Comparison of ENCODE assay signal across 39 cellular contexts in the genomic region with DNA sequence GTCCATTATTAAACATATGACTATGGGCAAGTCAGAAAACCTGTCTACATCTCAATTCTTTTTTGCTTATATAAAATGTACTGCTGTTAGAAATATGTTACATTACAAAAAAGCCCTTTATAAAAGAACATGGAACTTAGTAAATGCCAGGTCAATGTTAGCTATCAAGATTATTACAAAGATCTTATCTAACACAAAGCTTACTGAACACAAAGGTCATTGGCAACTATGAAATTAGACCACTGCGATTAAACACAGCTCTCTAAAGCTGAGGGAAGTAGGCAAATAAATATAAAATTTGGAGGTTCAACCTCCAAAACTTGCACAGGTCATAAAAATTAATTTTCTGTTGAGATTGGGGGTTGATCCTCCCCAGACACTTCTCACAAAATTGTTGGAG.
"Had no signal": no experiment of that assay in that cellular context is flagged by ENCODE, and none has a peak within 500 bp of the region (broad histone marks: within the 10 kb centered on the region; RNA-seq: fewer than 3 reads in every experiment).

No MANE protein-coding gene starts in this region.

- H3K27me3 ChIP-seq: adrenal gland, ascending aorta, body of pancreas, brain microvascular endothelial cell, breast epithelium, cardiac muscle cell had no signal

- H3K4me3 Mint-ChIP-seq: activated naive CD4-positive, alpha-beta T cell treated with anti-CD3 and anti-CD28 coated beads for 36 hours; activated naive CD4-positive, alpha-beta T cell treated with anti-CD3 and anti-CD28 coated beads, Interleukin-2, amount 10 ng/mL, durations not matched to agents 7 days and 5 days; activated naive CD4-positive, alpha-beta T cell treated with anti-CD3 and anti-CD28 coated beads, Interleukin-2, amount 50 U/mL, for 24 hours; activated naive CD8-positive, alpha-beta T cell; activated naive CD8-positive, alpha-beta T cell treated with anti-CD3 and anti-CD28 coated beads for 36 hours; activated naive CD8-positive, alpha-beta T cell treated with anti-CD3 and anti-CD28 coated beads, Interleukin-2, amount 10 ng/mL, durations not matched to agents 7 days and 5 days; activated naive CD8-positive, alpha-beta T cell treated with anti-CD3 and anti-CD28 coated beads, Interleukin-2, amount 50 U/mL, for 24 hours; activated T-cell treated with anti-CD3 and anti-CD28 coated beads, Interleukin-2, amount 50 U/mL, for 24 hours; activated T-cell treated with anti-CD3 and anti-CD28 coated beads, Interleukin-2, amount 50 U/mL, for 4 hours; activated T-cell treated with anti-CD3 and anti-CD28 coated beads, Interleukin-2, amount 50 U/mL, for 72 hours; activated T-helper 1 cell treated with anti-CD3 and anti-CD28 coated beads, Interleukin-12 subunit alpha, Interleukin-12 subunit beta, Interleukin-2, Interleukin-4 antibody, amounts not matched to agents 30 ng/mL and 10 ng/mL and 1 ng/mL, durations not matched to agents 14 hours and 24 hours and 36 hours; activated T-helper 17 cell treated with anti-CD3 and anti-CD28 coated beads, Interleukin-2, amount 50 U/mL, for 72 hours; brain; central memory CD8-positive, alpha-beta T cell had no signal

- H3K4me3 ChIP-seq: adrenal gland, ascending aorta, body of pancreas, breast epithelium, cardiac muscle cell had no signal

- H3K4me1 Mint-ChIP-seq: activated naive CD4-positive, alpha-beta T cell treated with anti-CD3 and anti-CD28 coated beads, Interleukin-2, amount 10 ng/mL, durations not matched to agents 7 days and 5 days; activated naive CD4-positive, alpha-beta T cell treated with anti-CD3 and anti-CD28 coated beads, Interleukin-2, amount 50 U/mL, for 24 hours; activated naive CD8-positive, alpha-beta T cell treated with anti-CD3 and anti-CD28 coated beads for 36 hours; activated naive CD8-positive, alpha-beta T cell treated with anti-CD3 and anti-CD28 coated beads, Interleukin-2, amount 10 ng/mL, durations not matched to agents 7 days and 5 days; activated naive CD8-positive, alpha-beta T cell treated with anti-CD3 and anti-CD28 coated beads, Interleukin-2, amount 50 U/mL, for 24 hours; activated T-helper 17 cell treated with anti-CD3 and anti-CD28 coated beads, Interleukin-2, amount 50 U/mL, for 72 hours; central memory CD8-positive, alpha-beta T cell had no signal

- H3K9me3 ChIP-seq: adrenal gland, ascending aorta, body of pancreas, breast epithelium had no signal

- H3K36me3 ChIP-seq: adrenal gland, ascending aorta, brain microvascular endothelial cell, breast epithelium, cardiac muscle cell had no signal

- H3K9me3 Mint-ChIP-seq: activated naive CD4-positive, alpha-beta T cell treated with anti-CD3 and anti-CD28 coated beads for 36 hours; activated naive CD4-positive, alpha-beta T cell treated with anti-CD3 and anti-CD28 coated beads, Interleukin-2, amount 50 U/mL, for 24 hours; activated naive CD8-positive, alpha-beta T cell treated with anti-CD3 and anti-CD28 coated beads for 36 hours; activated naive CD8-positive, alpha-beta T cell treated with anti-CD3 and anti-CD28 coated beads, Interleukin-2, amount 10 ng/mL, durations not matched to agents 7 days and 5 days; activated naive CD8-positive, alpha-beta T cell treated with anti-CD3 and anti-CD28 coated beads, Interleukin-2, amount 50 U/mL, for 24 hours; activated T-helper 1 cell treated with anti-CD3 and anti-CD28 coated beads, Interleukin-12 subunit alpha, Interleukin-12 subunit beta, Interleukin-2, Interleukin-4 antibody, amounts not matched to agents 30 ng/mL and 10 ng/mL and 1 ng/mL, durations not matched to agents 14 hours and 24 hours and 36 hours; activated T-helper 17 cell treated with anti-CD3 and anti-CD28 coated beads, Interleukin-2, amount 50 U/mL, for 72 hours; brain had no signal

- H3K27ac Mint-ChIP-seq: activated naive CD4-positive, alpha-beta T cell treated with anti-CD3 and anti-CD28 coated beads for 36 hours; activated naive CD4-positive, alpha-beta T cell treated with anti-CD3 and anti-CD28 coated beads, Interleukin-2, amount 10 ng/mL, durations not matched to agents 7 days and 5 days; activated naive CD4-positive, alpha-beta T cell treated with anti-CD3 and anti-CD28 coated beads, Interleukin-2, amount 50 U/mL, for 24 hours; activated naive CD4-positive, alpha-beta T cell treated with anti-CD3 and anti-CD28 coated beads, Interleukin-2, amount 50 U/mL, for 72 hours; activated naive CD8-positive, alpha-beta T cell; activated naive CD8-positive, alpha-beta T cell treated with anti-CD3 and anti-CD28 coated beads for 36 hours; activated naive CD8-positive, alpha-beta T cell treated with anti-CD3 and anti-CD28 coated beads, Interleukin-2, amount 10 ng/mL, durations not matched to agents 7 days and 5 days; activated naive CD8-positive, alpha-beta T cell treated with anti-CD3 and anti-CD28 coated beads, Interleukin-2, amount 50 U/mL, for 24 hours; activated T-cell treated with anti-CD3 and anti-CD28 coated beads, Interleukin-2, amount 50 U/mL, for 24 hours; activated T-cell treated with anti-CD3 and anti-CD28 coated beads, Interleukin-2, amount 50 U/mL, for 72 hours; activated T-helper 1 cell treated with anti-CD3 and anti-CD28 coated beads, Interleukin-12 subunit alpha, Interleukin-12 subunit beta, Interleukin-2, Interleukin-4 antibody, amounts not matched to agents 30 ng/mL and 10 ng/mL and 1 ng/mL, durations not matched to agents 14 hours and 24 hours and 36 hours; activated T-helper 17 cell treated with anti-CD3 and anti-CD28 coated beads, Interleukin-2, amount 50 U/mL, for 72 hours; activated T-helper 2 cell treated with anti-CD3 and anti-CD28 coated beads, Interferon-gamma antibody, Interleukin-2, Interleukin-4, amounts not matched to agents 10 μg/mL and 5 μg/mL and 100 μg/mL, durations not matched to agents 14 hours and 24 hours and 36 hours had no signal

- ATAC-seq: activated naive CD4-positive, alpha-beta T cell treated with anti-CD3 and anti-CD28 coated beads, Interleukin-2, amount 50 U/mL, for 72 hours; activated naive CD8-positive, alpha-beta T cell treated with anti-CD3 and anti-CD28 coated beads, Interleukin-2, amount 50 U/mL, for 24 hours; activated T-cell treated with anti-CD3 and anti-CD28 coated beads, Interleukin-2, amount 50 U/mL, for 4 hours; activated T-cell treated with anti-CD3 and anti-CD28 coated beads, Interleukin-2, amount 50 U/mL, for 72 hours; activated T-helper 17 cell treated with anti-CD3 and anti-CD28 coated beads, Interleukin-2, amount 50 U/mL, for 72 hours; body of pancreas had no signal

- DNase-seq: activated effector memory CD4-positive, alpha-beta T cell treated with anti-CD3 and anti-CD28 coated beads, Interleukin-2, amount 50 U/mL, for 16 hours; activated effector memory CD4-positive, alpha-beta T cell treated with Interleukin-2 at 50 U/mL for 16 hours; activated gamma-delta T cell; activated gamma-delta T cell treated with Interleukin-2 at 50 U/mL for 16 hours; activated naive CD4-positive, alpha-beta T cell; activated naive CD4-positive, alpha-beta T cell treated with anti-CD3 and anti-CD28 coated beads for 36 hours; activated naive CD4-positive, alpha-beta T cell treated with anti-CD3 and anti-CD28 coated beads, Interleukin-2, amount 10 ng/mL, durations not matched to agents 7 days and 5 days; activated naive CD4-positive, alpha-beta T cell treated with anti-CD3 and anti-CD28 coated beads, Interleukin-2, amount 50 U/mL, for 16 hours; activated naive CD4-positive, alpha-beta T cell treated with Interleukin-2 at 50 U/mL for 16 hours; activated naive CD8-positive, alpha-beta T cell treated with anti-CD3 and anti-CD28 coated beads for 36 hours; activated naive CD8-positive, alpha-beta T cell treated with anti-CD3 and anti-CD28 coated beads, Interleukin-2, amount 10 ng/mL, durations not matched to agents 7 days and 5 days; activated naive CD8-positive, alpha-beta T cell treated with anti-CD3 and anti-CD28 coated beads, Interleukin-2, amount 50 U/mL, for 24 hours; activated T-cell treated with anti-CD3 and anti-CD28 coated beads for 4 hours; activated T-cell treated with anti-CD3 and anti-CD28 coated beads, Interleukin-2, amount 50 U/mL, for 1 hour; activated T-cell treated with anti-CD3 and anti-CD28 coated beads, Interleukin-2, amount 50 U/mL, for 24 hours; activated T-cell treated with anti-CD3 and anti-CD28 coated beads, Interleukin-2, amount 50 U/mL, for 4 hours; activated T-cell treated with anti-CD3 and anti-CD28 coated beads, Interleukin-2, amount 50 U/mL, for 48 hours; activated T-cell treated with anti-CD3 and anti-CD28 coated beads, Interleukin-2, amount 50 U/mL, for 72 hours; adrenal gland; amniotic stem cell; amygdala; anterior cingulate cortex; aorta; body of pancreas; brain microvascular endothelial cell; caudate nucleus; central memory CD4-positive, alpha-beta T cell; cerebellar nuclear complex had no signal

- H3K27ac ChIP-seq: adrenal gland, ascending aorta, body of pancreas, brain microvascular endothelial cell, breast epithelium, cardiac muscle cell had no signal

- H3K27me3 Mint-ChIP-seq: activated naive CD4-positive, alpha-beta T cell treated with anti-CD3 and anti-CD28 coated beads, Interleukin-2, amount 10 ng/mL, durations not matched to agents 7 days and 5 days; activated naive CD4-positive, alpha-beta T cell treated with anti-CD3 and anti-CD28 coated beads, Interleukin-2, amount 50 U/mL, for 24 hours; activated naive CD8-positive, alpha-beta T cell; activated naive CD8-positive, alpha-beta T cell treated with anti-CD3 and anti-CD28 coated beads for 36 hours; activated naive CD8-positive, alpha-beta T cell treated with anti-CD3 and anti-CD28 coated beads, Interleukin-2, amount 10 ng/mL, durations not matched to agents 7 days and 5 days; activated naive CD8-positive, alpha-beta T cell treated with anti-CD3 and anti-CD28 coated beads, Interleukin-2, amount 50 U/mL, for 24 hours; activated T-cell treated with anti-CD3 and anti-CD28 coated beads, Interleukin-2, amount 50 U/mL, for 24 hours; activated T-helper 17 cell treated with anti-CD3 and anti-CD28 coated beads, Interleukin-2, amount 50 U/mL, for 72 hours; brain; central memory CD8-positive, alpha-beta T cell had no signal

- H3K4me1 ChIP-seq: adrenal gland, ascending aorta, body of pancreas, breast epithelium had no signal

- H3K36me3 Mint-ChIP-seq: activated naive CD4-positive, alpha-beta T cell treated with anti-CD3 and anti-CD28 coated beads, Interleukin-2, amount 10 ng/mL, durations not matched to agents 7 days and 5 days; activated naive CD4-positive, alpha-beta T cell treated with anti-CD3 and anti-CD28 coated beads, Interleukin-2, amount 50 U/mL, for 24 hours; activated naive CD4-positive, alpha-beta T cell treated with anti-CD3 and anti-CD28 coated beads, Interleukin-2, amount 50 U/mL, for 72 hours; activated naive CD8-positive, alpha-beta T cell; activated naive CD8-positive, alpha-beta T cell treated with anti-CD3 and anti-CD28 coated beads for 36 hours; activated naive CD8-positive, alpha-beta T cell treated with anti-CD3 and anti-CD28 coated beads, Interleukin-2, amount 10 ng/mL, durations not matched to agents 7 days and 5 days; brain had no signal
